In the genomic region with DNA sequence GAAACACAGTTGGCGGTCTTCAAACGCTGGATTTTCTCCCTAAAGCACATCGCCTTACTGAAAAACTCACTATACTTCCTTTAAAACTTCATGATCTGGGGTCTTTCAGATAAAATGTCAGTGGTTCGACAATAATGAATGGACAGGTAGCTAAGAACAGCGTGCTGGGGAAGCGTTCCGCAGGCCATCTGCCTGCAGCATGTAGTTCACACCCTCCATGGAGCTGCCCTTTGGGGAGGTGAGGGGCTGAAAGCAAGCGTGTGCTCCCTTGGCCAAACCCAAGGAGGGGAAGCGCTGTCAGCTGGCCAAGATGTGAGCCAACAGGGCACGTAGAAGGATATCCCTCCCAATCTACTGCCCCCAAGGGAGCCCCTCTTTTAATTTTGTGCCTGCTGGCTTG, we compare ENCODE assay signal across 17 cellular contexts. TPM values are rescaled to one million over a fixed set of nuclear protein-coding genes. Genes with fewer than 3 reads are reported as not detected.
DNase-seq lines count a peak whose midpoint lies in the region; ATAC-seq, FAIRE-seq and TF ChIP-seq lines count a peak whose summit lies in the region.
"Had no signal": no experiment of that assay in that cellular context is flagged by ENCODE, and none has a peak within 500 bp of the region (broad histone marks: within the 10 kb centered on the region; RNA-seq: fewer than 3 reads in every experiment).

No MANE protein-coding gene starts in this region.

- H3K4me1 Mint-ChIP-seq in nephron: peaks cover 50% of the 10 kb centered on the region
- peaks cover 4% of the 10 kb centered on the region for H3K4me1 Mint-ChIP-seq in activated CD8-positive, alpha-beta T cell treated with anti-CD3 and anti-CD28 coated beads for 36 hours (ENCODE audit: low read depth)
- H3K4me1 Mint-ChIP-seq: CD4-positive, alpha-beta memory T cell had no signal

- no peak for TF ChIP-seq POLR2A in K562 (conservative IDR thresholded peaks at IDR 0.05)

- no peaks in the 10 kb centered on the region for H3K36me3 Mint-ChIP-seq in nephron (ENCODE audit: low read depth)
- no peaks in the 10 kb centered on the region for H3K36me3 Mint-ChIP-seq in activated CD8-positive, alpha-beta T cell treated with anti-CD3 and anti-CD28 coated beads for 36 hours (ENCODE audit: low read depth)
- H3K36me3 Mint-ChIP-seq: CD14-positive monocyte; CD4-positive, alpha-beta memory T cell had no signal

- ATAC-seq in K562: no peak
- ATAC-seq in activated CD8-positive, alpha-beta T cell treated with anti-CD3 and anti-CD28 coated beads for 36 hours: no peak
- ATAC-seq: GM12878 had no signal

- TF ChIP-seq RAD21 in K562 (CRISPR knock-in tag; conservative IDR thresholded peaks at IDR 0.05 in 1 of 2, IDR thresholded peaks at IDR 0.05 in 1 of 2): no peak

- H3K9me3 Mint-ChIP-seq in nephron: no peaks in the 10 kb centered on the region
- H3K9me3 Mint-ChIP-seq in activated CD8-positive, alpha-beta T cell treated with anti-CD3 and anti-CD28 coated beads for 36 hours: no peaks in the 10 kb centered on the region
- H3K9me3 Mint-ChIP-seq: CD14-positive monocyte; CD4-positive, alpha-beta memory T cell had no signal

- no peaks in the 10 kb centered on the region for H3K27me3 ChIP-seq in BLaER1
- H3K27me3 ChIP-seq in BLaER1 treated with 17β-estradiol and CSF1 and Interleukin-3, amounts not matched to agents 10 nM and 100 nM: no peaks in the 10 kb centered on the region
- H3K27me3 ChIP-seq in K562 (ENCODE audit: control insufficient read depth in 2 of 2, insufficient read depth in 2 of 2, low read length in 2 of 2): no peaks in the 10 kb centered on the region

- peak overlapping the region; percentile 40; the same call in 1 of the 2 replicates for H2AFZ ChIP-seq in K562 (ENCODE audit: low read depth, low read length)

- H3K4me2 ChIP-seq in BLaER1 (peak overlapping the region; percentile 58), K562 (ENCODE audit: insufficient read depth, low read length) (no peak overlapping the region)
- peak overlapping the region in 9 of 11 experiments; percentile 9 to 73 (median 49); a peak in 12 of 22 replicates for H3K4me2 ChIP-seq in BLaER1 treated with 17β-estradiol and CSF1 and Interleukin-3, amounts not matched to agents 10 nM and 100 nM

- no peaks in the 10 kb centered on the region for H3K79me2 ChIP-seq in K562 (ENCODE audit: control insufficient read depth, insufficient read depth, low read length)

- TF ChIP-seq CTCF in K562 (IDR thresholded peaks at IDR 0.05 in 2 of 3, conservative IDR thresholded peaks at IDR 0.05 in 1 of 3; ENCODE audit: insufficient read depth in 2 of 3, low read depth in 1 of 3, low read length in 3 of 3) (no peak), nephron (IDR thresholded peaks at IDR 0.05; ENCODE audit: unreplicated experiment in 3 of 3) (no peak)
- TF ChIP-seq CTCF in activated CD8-positive, alpha-beta T cell treated with anti-CD3 and anti-CD28 coated beads for 36 hours (IDR thresholded peaks at IDR 0.05): no peak

- peaks cover 5% of the 10 kb centered on the region for H3K27me3 Mint-ChIP-seq in nephron (ENCODE audit: low read depth)
- H3K27me3 Mint-ChIP-seq in activated CD8-positive, alpha-beta T cell treated with anti-CD3 and anti-CD28 coated beads for 36 hours: peaks cover 1% of the 10 kb centered on the region

- WGBS in K562 (ENCODE audit: insufficient coverage, low coverage, missing lambda C conversion rate): 67% methylated on average over 10 of the region's 10 CpGs

- POLR2A ChIA-PET in K562 (lab: Yijun Ruan, JAX): no interaction called here
- POLR2A ChIA-PET in activated CD8-positive, alpha-beta T cell treated with anti-CD3 and anti-CD28 coated beads for 36 hours (lab: Charles Lee): no interaction called here

- H3K36me3 ChIP-seq in BLaER1 (no peaks in the 10 kb centered on the region), K562 (ENCODE audit: control insufficient read depth, insufficient read depth, low read length) (no peaks in the 10 kb centered on the region)
- no peaks in the 10 kb centered on the region for H3K36me3 ChIP-seq in BLaER1 treated with 17β-estradiol and CSF1 and Interleukin-3, amounts not matched to agents 10 nM and 100 nM
- H3K36me3 ChIP-seq: BE2C had no signal

- intact Hi-C loops in K562 (cut with micrococcal nuclease): loop anchor here (10.0 kb wide), 1 partner anchor 995 kb away; no protein-coding TSS in a partner anchor
- intact Hi-C loops in activated CD8-positive, alpha-beta T cell treated with anti-CD3 and anti-CD28 coated beads for 36 hours (cut with micrococcal nuclease): no loop called here

- in situ Hi-C loops in K562 (cut with MboI): no loop called here

- H3K4me3 ChIP-seq in BLaER1 (no peak overlapping the region), K562 (no peak overlapping the region)
- no peak overlapping the region for H3K4me3 ChIP-seq in BLaER1 treated with 17β-estradiol and CSF1 and Interleukin-3, amounts not matched to agents 10 nM and 100 nM
- H3K4me3 ChIP-seq: GM12878 had no signal

- H3K9ac ChIP-seq in BLaER1 (no peak overlapping the region), K562 (ENCODE audit: insufficient read depth in 1 of 2, low read depth in 2 of 2, low read length in 2 of 2) (peak overlapping the region in 1 of 2 experiments; percentile 53; a peak in 1 of 4 replicates)
- H3K9ac ChIP-seq in BLaER1 treated with 17β-estradiol and CSF1 and Interleukin-3, amounts not matched to agents 10 nM and 100 nM: no peak overlapping the region

- TF ChIP-seq EP300 in K562 (IDR thresholded peaks at IDR 0.05; ENCODE audit: low read length): no peak

- H3K4me3 Mint-ChIP-seq in nephron: no peak overlapping the region
- no peak overlapping the region for H3K4me3 Mint-ChIP-seq in activated CD8-positive, alpha-beta T cell treated with anti-CD3 and anti-CD28 coated beads for 36 hours
- H3K4me3 Mint-ChIP-seq: CD14-positive monocyte; CD4-positive, alpha-beta memory T cell had no signal

- no peak for FAIRE-seq in K562 (lab: Jason Lieb, UNC)
- FAIRE-seq: A204.1, GM12878, H54 had no signal

- DNase-seq in K562 (ENCODE audit: extremely low read depth in 1 of 4, low spot score in 3 of 4) (no peak), DMS 273 treated with DMSO at 0.1 percent for 48 hours (lab: John Stamatoyannopoulos, UW) (no peak), cerebellar nuclear complex (lab: John Stamatoyannopoulos, UW) (no peak)
- no peak for DNase-seq in activated effector memory CD4-positive, alpha-beta T cell treated with anti-CD3 and anti-CD28 coated beads, Interleukin-2, amount 50 U/mL, for 16 hours
- DNase-seq in activated CD8-positive, alpha-beta T cell treated with anti-CD3 and anti-CD28 coated beads for 36 hours: no peak
- DNase-seq: ACHN; BE2C; CD4-positive, alpha-beta memory T cell; HCEC 1CT had no signal

- H3K4me1 ChIP-seq in BLaER1 (peaks cover 44% of the 10 kb centered on the region), K562 (replicated peaks in 1 of 2; ENCODE audit: control insufficient read depth in 2 of 2, insufficient read depth in 2 of 2, low read length in 2 of 2) (peaks cover 9 to 47% of the 10 kb centered on the region in 2 experiments; a peak in 4 of 5 replicates)
- peaks cover 28 to 50% (median 38%) of the 10 kb centered on the region in 10 experiments for H3K4me1 ChIP-seq in BLaER1 treated with 17β-estradiol and CSF1 and Interleukin-3, amounts not matched to agents 10 nM and 100 nM
- H3K4me1 ChIP-seq: BE2C had no signal

- H4K20me1 ChIP-seq in BLaER1 (no peaks in the 10 kb centered on the region), K562 (replicated peaks; ENCODE audit: control insufficient read depth, insufficient read depth, low read length) (no peaks in the 10 kb centered on the region)
- no peaks in the 10 kb centered on the region for H4K20me1 ChIP-seq in BLaER1 treated with 17β-estradiol and CSF1 and Interleukin-3, amounts not matched to agents 10 nM and 100 nM

- peaks cover 3% of the 10 kb centered on the region for H3K9me1 ChIP-seq in K562 (ENCODE audit: control insufficient read depth, insufficient read depth, low read length)

- H3K9me3 ChIP-seq in BLaER1 (peaks cover 14% of the 10 kb centered on the region; the same call in 1 of the 2 replicates), K562 (replicated peaks; ENCODE audit: control insufficient read depth, insufficient read depth, low read depth, low read length) (no peaks in the 10 kb centered on the region)
- H3K9me3 ChIP-seq in BLaER1 treated with 17β-estradiol and CSF1 and Interleukin-3, amounts not matched to agents 10 nM and 100 nM (replicated peaks in 1 of 11): peaks cover 11 to 25% (median 15%) of the 10 kb centered on the region in 11 experiments; a peak in 21 of 22 replicates
- H3K9me3 ChIP-seq: BE2C had no signal

- peak overlapping the region in 2 of 3 experiments; percentile 23 to 50 for H3K27ac Mint-ChIP-seq in nephron
- H3K27ac Mint-ChIP-seq in activated CD8-positive, alpha-beta T cell treated with anti-CD3 and anti-CD28 coated beads for 36 hours: no peak overlapping the region
- H3K27ac Mint-ChIP-seq: CD14-positive monocyte; CD4-positive, alpha-beta memory T cell had no signal

- H3K27ac ChIP-seq in BLaER1 (no peak overlapping the region), K562 (ENCODE audit: extremely low read depth, low read depth, low read length) (no peak overlapping the region)
- no peak overlapping the region for H3K27ac ChIP-seq in BLaER1 treated with 17β-estradiol and CSF1 and Interleukin-3, amounts not matched to agents 10 nM and 100 nM
- H3K27ac ChIP-seq: HL-60 had no signal

- BruUV-seq in K562 (replicated peaks; lab: Mats Ljungman, UMichigan): no TSS peak

- CTCF ChIA-PET in K562 (lab: Yijun Ruan, JAX; ENCODE audit: low intra/inter-chr PET ratio): no interaction called here
- CTCF ChIA-PET in activated CD8-positive, alpha-beta T cell treated with anti-CD3 and anti-CD28 coated beads for 36 hours (lab: Charles Lee): interaction anchor here (1.3 to 1.5 kb wide), 2 partner anchors 19 to 21 kb away, joined by 4 read pairs; partner anchors contain the start of gene MYLK4

RNA-seq across cellular contexts. Expression of gene MYLK4, which starts 20.8 kb away (rescaled TPM):
- total RNA-seq in K562 (2011; cell fraction: chromatin; rRNA removed; ENCODE audit: low replicate concordance): 0.07 and 0.16 TPM in 2 replicates
- under 0.01 TPM in 1 of 2 replicates, not detected in the other for total RNA-seq in K562 (2011; cell fraction: nucleolus; rRNA removed)
- total RNA-seq in K562 (2011; cell fraction: nucleoplasm; rRNA removed): 0.07 TPM in 1 of 2 replicates, not detected in the other
- total RNA-seq in K562 (2014; rRNA removed) (0.04 and 0.09 TPM in 2 replicates), K562 (2014; rRNA removed; fragmentation: Illumina TruSeq; extraction: Trizol) (0.04 and 0.06 TPM in 2 replicates), K562 (2015; rRNA removed; fragmentation: Illumina TruSeq; extraction: Trizol) (0.07 and 0.15 TPM in 2 replicates), K562 (2021) (0.02 and 0.07 TPM in 2 replicates)
- polyA plus RNA-seq in K562 (2011; rRNA removed) (0.03 and 0.09 TPM in 2 replicates), K562 (2014; fragmentation: Illumina TruSeq; extraction: Trizol) (0.03 and 0.06 TPM in 2 replicates), K562 (2014; fragmentation: Nextera tagmentation; extraction: Ambion mirVana) (under 1 TPM; 0.01 to 0.03 TPM), K562 (2014; rRNA removed) (0.15 and 0.30 TPM in 2 replicates)
- 0.01 and 0.09 TPM in 2 replicates for polyA plus RNA-seq in K562 (2011; cell fraction: cytosol; rRNA removed)
- polyA plus RNA-seq in K562 (2011; cell fraction: nucleus; rRNA removed): 0.30 and 0.67 TPM in 2 replicates
- polyA plus RNA-seq in K562 (2012): 0.07 and 0.25 TPM in 2 replicates
- 0.09 TPM in 1 of 2 replicates, not detected in the other for polyA minus RNA-seq in K562 (2011; rRNA and poly(A)+ RNA removed)
- polyA minus RNA-seq in K562 (2011; cell fraction: cytosol; rRNA and poly(A)+ RNA removed): not detected in 2 replicates
- under 0.01 and 0.22 TPM in 2 replicates for polyA minus RNA-seq in K562 (2011; cell fraction: nucleus; rRNA and poly(A)+ RNA removed)
- total RNA-seq in activated CD8-positive, alpha-beta T cell treated with anti-CD3 and anti-CD28 coated beads for 36 hours: under 1 TPM; 0.09 to 0.11 TPM

RNA-seq across cellular contexts. Expression of gene WRNIP1, which starts 35.3 kb away (rescaled TPM):
- 22.1 and 23.9 TPM in 2 replicates for total RNA-seq in K562 (2011; cell fraction: chromatin; rRNA removed; ENCODE audit: low replicate concordance)
- total RNA-seq in K562 (2011; cell fraction: nucleolus; rRNA removed): 25.7 and 28.6 TPM in 2 replicates
- total RNA-seq in K562 (2011; cell fraction: nucleoplasm; rRNA removed): 23.4 and 25.1 TPM in 2 replicates
- 57.6 and 66.2 TPM in 2 replicates for total RNA-seq in K562 (2014; rRNA removed)
- total RNA-seq in K562 (2014; rRNA removed; fragmentation: Illumina TruSeq; extraction: Trizol): 35.8 and 41.6 TPM in 2 replicates
- total RNA-seq in K562 (2015; rRNA removed; fragmentation: Illumina TruSeq; extraction: Trizol): 57.9 and 59.8 TPM in 2 replicates
- total RNA-seq in K562 (2021): 43.6 and 48.6 TPM in 2 replicates
- 38.9 and 44.1 TPM in 2 replicates for polyA plus RNA-seq in K562 (2011; rRNA removed)
- polyA plus RNA-seq in K562 (2011; cell fraction: cytosol; rRNA removed): 48.7 and 64.2 TPM in 2 replicates
- 70.8 and 98.6 TPM in 2 replicates for polyA plus RNA-seq in K562 (2011; cell fraction: nucleus; rRNA removed)
- polyA plus RNA-seq in K562 (2012): 48.5 and 50.6 TPM in 2 replicates
- polyA plus RNA-seq in K562 (2014; fragmentation: Illumina TruSeq; extraction: Trizol): 52.1 and 63.6 TPM in 2 replicates
- polyA plus RNA-seq in K562 (2014; fragmentation: Nextera tagmentation; extraction: Ambion mirVana): 10 to 100 TPM; 13.2 to 15.9 TPM
- 58.3 and 59.8 TPM in 2 replicates for polyA plus RNA-seq in K562 (2014; rRNA removed)
- 32.3 and 38.6 TPM in 2 replicates for polyA minus RNA-seq in K562 (2011; rRNA and poly(A)+ RNA removed)
- polyA minus RNA-seq in K562 (2011; cell fraction: cytosol; rRNA and poly(A)+ RNA removed): 23.3 and 23.9 TPM in 2 replicates
- 36.5 and 48.5 TPM in 2 replicates for polyA minus RNA-seq in K562 (2011; cell fraction: nucleus; rRNA and poly(A)+ RNA removed)
- 10 to 100 TPM; 36.1 to 36.6 TPM for total RNA-seq in activated CD8-positive, alpha-beta T cell treated with anti-CD3 and anti-CD28 coated beads for 36 hours
